19 cellular contexts compared by ENCODE assay signal in the genomic region with DNA sequence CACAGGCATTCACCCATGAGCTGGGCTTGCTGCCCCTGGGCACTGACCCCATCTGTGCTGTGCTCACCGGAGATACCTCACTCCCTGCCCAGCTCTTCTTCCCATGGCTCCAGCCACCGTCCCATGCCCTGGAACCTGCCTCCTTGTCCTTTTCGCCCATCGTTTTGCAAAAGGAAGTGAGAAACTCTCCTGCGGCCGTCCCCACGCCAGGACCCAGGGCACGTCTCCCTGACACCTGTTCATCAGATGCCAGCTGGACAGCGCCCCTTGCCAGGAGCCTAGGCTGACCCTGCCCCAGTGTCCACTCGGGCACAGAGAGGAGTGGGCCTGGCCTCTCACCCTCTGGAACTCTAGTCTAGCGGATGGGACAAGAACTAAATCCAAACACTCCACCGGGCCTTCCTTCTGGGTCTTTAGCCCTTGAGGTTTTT.
"Had no signal": no experiment of that assay in that cellular context is flagged by ENCODE, and none has a peak within 500 bp of the region (broad histone marks: within the 10 kb centered on the region; RNA-seq: fewer than 3 reads in every experiment).

No MANE protein-coding gene starts in this region.

- ATAC-seq: effector memory CD8-positive, alpha-beta T cell; naive thymus-derived CD4-positive, alpha-beta T cell; T-helper 17 cell had no signal

- H3K36me3 ChIP-seq: cardiac muscle cell, transverse colon had no signal

- H3K27me3 ChIP-seq: adrenal gland, neutrophil, transverse colon had no signal

- H3K27ac ChIP-seq: adrenal gland, cardiac muscle cell, neutrophil had no signal

- H3K4me1 Mint-ChIP-seq: activated CD4-positive, alpha-beta T cell treated with anti-CD3 and anti-CD28 coated beads, Interleukin-2, amount 10 ng/mL, durations not matched to agents 24 days and 14 days; activated naive CD4-positive, alpha-beta T cell treated with anti-CD3 and anti-CD28 coated beads, Interleukin-2, amount 50 U/mL, for 24 hours; immature natural killer cell had no signal

- H3K36me3 Mint-ChIP-seq: activated naive CD4-positive, alpha-beta T cell treated with anti-CD3 and anti-CD28 coated beads, Interleukin-2, amount 50 U/mL, for 24 hours; immature natural killer cell had no signal

- H3K27ac Mint-ChIP-seq: activated CD4-positive, alpha-beta T cell treated with anti-CD3 and anti-CD28 coated beads, Interleukin-2, amount 10 ng/mL, durations not matched to agents 24 days and 14 days; activated naive CD4-positive, alpha-beta T cell treated with anti-CD3 and anti-CD28 coated beads, Interleukin-2, amount 50 U/mL, for 24 hours; activated T-helper 2 cell treated with anti-CD3 and anti-CD28 coated beads, Interferon-gamma antibody, Interleukin-2, Interleukin-4, amounts not matched to agents 10 μg/mL and 5 μg/mL and 100 μg/mL, durations not matched to agents 14 hours and 24 hours and 36 hours; effector memory CD8-positive, alpha-beta T cell; immature natural killer cell; naive thymus-derived CD4-positive, alpha-beta T cell; T-helper 17 cell had no signal

- H3K9me3 Mint-ChIP-seq: activated CD4-positive, alpha-beta T cell treated with anti-CD3 and anti-CD28 coated beads, Interleukin-2, amount 10 ng/mL, durations not matched to agents 24 days and 14 days; activated naive CD4-positive, alpha-beta T cell treated with anti-CD3 and anti-CD28 coated beads, Interleukin-2, amount 50 U/mL, for 24 hours; activated T-helper 2 cell treated with anti-CD3 and anti-CD28 coated beads, Interferon-gamma antibody, Interleukin-2, Interleukin-4, amounts not matched to agents 10 μg/mL and 5 μg/mL and 100 μg/mL, durations not matched to agents 14 hours and 24 hours and 36 hours; effector memory CD8-positive, alpha-beta T cell; immature natural killer cell; naive thymus-derived CD4-positive, alpha-beta T cell had no signal

- H3K27me3 Mint-ChIP-seq: activated naive CD4-positive, alpha-beta T cell treated with anti-CD3 and anti-CD28 coated beads, Interleukin-2, amount 50 U/mL, for 24 hours had no signal

- H3K4me3 ChIP-seq: adrenal gland, cardiac muscle cell, mucosa of descending colon, smooth muscle cell, transverse colon had no signal

- H3K4me1 ChIP-seq: adrenal gland had no signal

- DNase-seq: activated CD4-positive, alpha-beta T cell treated with anti-CD3 and anti-CD28 coated beads, Interleukin-2, amount 10 ng/mL, durations not matched to agents 24 days and 14 days; activated T-cell treated with anti-CD3 and anti-CD28 coated beads, Interleukin-2, amount 50 U/mL, for 1 hour; effector memory CD8-positive, alpha-beta T cell; immature natural killer cell; left cardiac atrium; stimulated activated CD4-positive, alpha-beta T cell treated with anti-CD3 and anti-CD28 coated beads, Interleukin-4, amount 100 ng/mL, for 4 hours; stimulated activated CD8-positive, alpha-beta memory T cell treated with anti-CD3 and anti-CD28 coated beads, Interleukin-4, amount 100 ng/mL, for 48 hours; stimulated activated naive CD4-positive, alpha-beta T cell treated with Interleukin-2 at 50 U/mL for 16 hours; substantia nigra; T-helper 17 cell; transverse colon had no signal

- H3K4me3 Mint-ChIP-seq: activated CD4-positive, alpha-beta T cell treated with anti-CD3 and anti-CD28 coated beads, Interleukin-2, amount 10 ng/mL, durations not matched to agents 24 days and 14 days; activated naive CD4-positive, alpha-beta T cell treated with anti-CD3 and anti-CD28 coated beads, Interleukin-2, amount 50 U/mL, for 24 hours; effector memory CD8-positive, alpha-beta T cell; immature natural killer cell; naive thymus-derived CD4-positive, alpha-beta T cell; T-helper 17 cell had no signal

- H3K9me3 ChIP-seq: adrenal gland, mucosa of descending colon, neutrophil, transverse colon had no signal
